ENCODE assay signal across 24 cellular contexts in genomic region chr11:61503135-61503770, GRCh38. TPM values are rescaled to one million over a fixed set of nuclear protein-coding genes. Genes with fewer than 3 reads are reported as not detected.
DNase-seq lines count a peak whose midpoint lies in the region; ATAC-seq, FAIRE-seq and TF ChIP-seq lines count a peak whose summit lies in the region.
"Had no signal": no experiment of that assay in that cellular context is flagged by ENCODE, and none has a peak within 500 bp of the region (broad histone marks: within the 10 kb centered on the region; RNA-seq: fewer than 3 reads in every experiment).

No MANE protein-coding gene starts in this region.

- TF ChIP-seq EP300 in HepG2 (IDR thresholded peaks at IDR 0.05; ENCODE audit: low read depth in 2 of 2, low read length in 2 of 2) (no peak), HepG2 (CRISPR knock-in tag; IDR thresholded peaks at IDR 0.05; ENCODE audit: borderline replicate concordance) (no peak)

- H3K4me1 Mint-ChIP-seq in activated T-helper 17 cell treated with anti-CD3 and anti-CD28 coated beads, Interleukin-2, amount 50 U/mL, for 72 hours, result no peaks in the 10 kb centered on the region

- H3K27ac ChIP-seq in HepG2 (ENCODE audit: extremely low read length, insufficient read depth, low read length) (no peak overlapping the region), right lobe of liver (no peak overlapping the region), MM.1S (ENCODE audit: low read length) (no peak overlapping the region)

- TF ChIP-seq POLR2A in HepG2 (IDR thresholded peaks at IDR 0.05; ENCODE audit: insufficient read depth in 1 of 2, low read depth in 2 of 2, low read length in 2 of 2), result no peak
- TF ChIP-seq POLR2A in right lobe of liver (IDR thresholded peaks at IDR 0.05), result no peak

- no peak overlapping the region for H3K27ac Mint-ChIP-seq in activated T-helper 17 cell treated with anti-CD3 and anti-CD28 coated beads, Interleukin-2, amount 50 U/mL, for 72 hours
- H3K27ac Mint-ChIP-seq: B cell; CD4-positive, CD25-positive, alpha-beta regulatory T cell; HFFc6 had no signal

- H3K27me3 Mint-ChIP-seq in activated T-helper 17 cell treated with anti-CD3 and anti-CD28 coated beads, Interleukin-2, amount 50 U/mL, for 72 hours, result peaks cover 22% of the 10 kb centered on the region

- in situ Hi-C loops in HepG2 (cut with HindIII; ENCODE audit: extremely low pct_ligation_motif_present, low pct_unique_long_range_greater_than_20kb), result no loop called here

- H3K4me2 ChIP-seq in HepG2 (ENCODE audit: low read depth, low read length) (peak overlapping the region; percentile 18; the same call in 1 of the 2 replicates), MM.1S (ENCODE audit: low read depth, low read length) (no peak overlapping the region)

- no peaks in the 10 kb centered on the region for H3K9me3 Mint-ChIP-seq in activated T-helper 17 cell treated with anti-CD3 and anti-CD28 coated beads, Interleukin-2, amount 50 U/mL, for 72 hours
- H3K9me3 Mint-ChIP-seq: HFFc6 had no signal

- peaks cover 32% of the 10 kb centered on the region for H3K4me1 ChIP-seq in HepG2 (ENCODE audit: insufficient read depth, low read length)
- H3K4me1 ChIP-seq in right lobe of liver, result no peaks in the 10 kb centered on the region
- no peaks in the 10 kb centered on the region for H3K4me1 ChIP-seq in MM.1S (ENCODE audit: low read length)

- H3K36me3 ChIP-seq in HepG2 (replicated peaks in 1 of 2; ENCODE audit: control insufficient read depth in 1 of 2, insufficient read depth in 2 of 2, low read length in 2 of 2), result no peaks in the 10 kb centered on the region
- H3K36me3 ChIP-seq in right lobe of liver, result no peaks in the 10 kb centered on the region
- no peaks in the 10 kb centered on the region for H3K36me3 ChIP-seq in MM.1S (replicated peaks; ENCODE audit: insufficient read depth, low read length)
- H3K36me3 ChIP-seq: MG63 had no signal

- ATAC-seq in HepG2 (no peak), right lobe of liver (no peak)
- peak; percentile 14 for ATAC-seq in activated T-helper 17 cell treated with anti-CD3 and anti-CD28 coated beads, Interleukin-2, amount 50 U/mL, for 72 hours (replicated peaks)
- ATAC-seq: Panc1 had no signal

- H3K9me2 ChIP-seq in MM.1S (replicated peaks; ENCODE audit: insufficient read depth, low read length), result no peaks in the 10 kb centered on the region

- H3K27me3 ChIP-seq in HepG2 (ENCODE audit: control insufficient read depth in 1 of 2, insufficient read depth in 2 of 2, low read length in 2 of 2) (peaks cover 7 to 25% of the 10 kb centered on the region in 2 experiments), right lobe of liver (no peaks in the 10 kb centered on the region), MM.1S (replicated peaks; ENCODE audit: insufficient read depth, low read length) (peaks cover 43% of the 10 kb centered on the region)

- H3F3A ChIP-seq in MM.1S (ENCODE audit: insufficient read depth, low read length), result no peaks in the 10 kb centered on the region

- H3K9ac ChIP-seq in HepG2 (ENCODE audit: insufficient read depth, low read depth, low read length) (no peak overlapping the region), MM.1S (ENCODE audit: low read length) (no peak overlapping the region)

- BruUV-seq in HepG2 (replicated peaks; lab: Mats Ljungman, UMichigan), result no TSS peak

- POLR2A ChIA-PET in HepG2 (lab: Yijun Ruan, JAX), result no interaction called here

- H3K36me3 Mint-ChIP-seq in activated T-helper 17 cell treated with anti-CD3 and anti-CD28 coated beads, Interleukin-2, amount 50 U/mL, for 72 hours (ENCODE audit: low read depth), result no peaks in the 10 kb centered on the region
- H3K36me3 Mint-ChIP-seq: CD4-positive, CD25-positive, alpha-beta regulatory T cell had no signal

- H3K9me3 ChIP-seq in HepG2 (ENCODE audit: low read length) (no peaks in the 10 kb centered on the region), right lobe of liver (no peaks in the 10 kb centered on the region), MM.1S (replicated peaks; ENCODE audit: insufficient read depth, low read length) (0 out of 2 replicates have a peak, but pooled peaks cover 2% of the 10 kb centered on the region)
- H3K9me3 ChIP-seq: Caco-2, MG63 had no signal

- DNase-seq in HepG2 (ENCODE audit: low spot score) (no peak), right lobe of liver (no peak), NOMO-1 treated with dmso at 0.1 percent for 144 hours (lab: John Stamatoyannopoulos, UW; ENCODE audit: unreplicated experiment) (peak; percentile 30), MM.1S (no peak), DMS 273 treated with DMSO at 0.1 percent for 48 hours (lab: John Stamatoyannopoulos, UW) (no peak), SW 1271 (lab: John Stamatoyannopoulos, UW) (no peak)
- DNase-seq: Caco-2; CD4-positive, CD25-positive, alpha-beta regulatory T cell; EL; HFFc6; Karpas-422; MG63; NCI-H1417 treated with DMSO at 0.1 percent for 48 hours; NCI-H2029; NCI-H2171; NCI-H446; NCI-H69; NK-92 treated with Interleukin-12 subunit alpha and Interleukin-12 subunit beta, amount 100 ng/mL, for 24 hours; Right ventricle myocardium superior had no signal

- TF ChIP-seq CTCF in HepG2 (CRISPR knock-in tag; IDR thresholded peaks at IDR 0.05) (no peak), right lobe of liver (IDR thresholded peaks at IDR 0.05) (no peak), MM.1S (IDR thresholded peaks at IDR 0.05; ENCODE audit: low read length) (no peak)

- H3K4me3 Mint-ChIP-seq in activated T-helper 17 cell treated with anti-CD3 and anti-CD28 coated beads, Interleukin-2, amount 50 U/mL, for 72 hours, result no peak overlapping the region
- H3K4me3 Mint-ChIP-seq: B cell; CD4-positive, CD25-positive, alpha-beta regulatory T cell; HFFc6 had no signal

- WGBS in HepG2 (ENCODE audit: low lambda C conversion rate), result 14% methylated on average over 8 of the region's 8 CpGs
- 49% methylated on average over 5 of the region's 8 CpGs for WGBS in right lobe of liver (ENCODE audit: insufficient coverage, low coverage, low lambda C conversion rate, missing lambda C conversion rate)

- H3K79me2 ChIP-seq in HepG2 (ENCODE audit: insufficient read depth, low read length), result no peaks in the 10 kb centered on the region
- H3K79me2 ChIP-seq in MM.1S (ENCODE audit: low read length), result no peaks in the 10 kb centered on the region

- no peak for FAIRE-seq in HepG2 (lab: Jason Lieb, UNC)

- H3K4me3 ChIP-seq in HepG2 (replicated peaks in 1 of 3; ENCODE audit: insufficient read depth in 1 of 3, low read depth in 2 of 3, low read length in 3 of 3), result no peak overlapping the region
- H3K4me3 ChIP-seq in right lobe of liver, result no peak overlapping the region
- H3K4me3 ChIP-seq in MM.1S (ENCODE audit: low read length), result no peak overlapping the region
- H3K4me3 ChIP-seq: MG63 had no signal

- TF ChIP-seq RAD21 in HepG2 (CRISPR knock-in tag; IDR thresholded peaks at IDR 0.05), result no peak

- no peaks in the 10 kb centered on the region for H4K20me1 ChIP-seq in HepG2 (ENCODE audit: insufficient read depth, low read length)
- no peaks in the 10 kb centered on the region for H4K20me1 ChIP-seq in MM.1S (ENCODE audit: insufficient read depth, low read length)

- H2AFZ ChIP-seq in HepG2 (ENCODE audit: low read length) (no peak overlapping the region), MM.1S (ENCODE audit: low read length) (no peak overlapping the region)

- CTCF ChIA-PET in HepG2 (lab: Yijun Ruan, JAX; ENCODE audit: low intra/inter-chr PET ratio, low total read pairs), result no interaction called here

- intact Hi-C loops in HepG2 (cut with micrococcal nuclease; ENCODE audit: unreplicated experiment), result no loop called here
- intact Hi-C loops in right lobe of liver (cut with DNase I), result no loop called here

TF ChIP-seq in HepG2, 621 proteins besides CTCF, POLR2A, EP300 and RAD21 (continues in another document):
- TF ChIP-seq ZNF674 (CRISPR knock-in tag; IDR thresholded peaks at IDR 0.05; ENCODE audit: low read depth), result no peak
- no peak for TF ChIP-seq MEIS1 (CRISPR knock-in tag; IDR thresholded peaks at IDR 0.05; ENCODE audit: borderline replicate concordance)
- no peak for TF ChIP-seq TSC22D2 (CRISPR knock-in tag; IDR thresholded peaks at IDR 0.05; ENCODE audit: borderline replicate concordance)
- no peak for TF ChIP-seq ZBTB42 (CRISPR knock-in tag; IDR thresholded peaks at IDR 0.05)
- no peak for TF ChIP-seq FOXO1 (CRISPR knock-in tag; IDR thresholded peaks at IDR 0.05)

RNA-seq across cellular contexts. Expression of gene LRRC10B, which starts 5.3 kb away (rescaled TPM):
- total RNA-seq in HepG2 (2016; rRNA removed; fragmentation: Illumina TruSeq; extraction: Trizol), result not detected in 2 replicates
- total RNA-seq in HepG2 (2016; cell fraction: cytosol; rRNA removed; fragmentation: Illumina TruSeq; extraction: Trizol; ENCODE audit: low read depth), result not detected in 2 replicates
- total RNA-seq in HepG2 (2016; cell fraction: insoluble cytoplasmic fraction; rRNA removed; fragmentation: Illumina TruSeq; extraction: Trizol), result not detected in 2 replicates
- not detected in 2 replicates for total RNA-seq in HepG2 (2016; cell fraction: membrane; rRNA removed; fragmentation: Illumina TruSeq; extraction: Trizol)
- total RNA-seq in HepG2 (2016; cell fraction: nucleus; rRNA removed; fragmentation: Illumina TruSeq; extraction: Trizol), result not detected in 2 replicates
- polyA plus RNA-seq in HepG2 (2011; rRNA removed), result not detected in 2 replicates
- polyA plus RNA-seq in HepG2 (2011; cell fraction: cytosol; rRNA removed), result not detected in 2 replicates
- polyA plus RNA-seq in HepG2 (2011; cell fraction: nucleus; rRNA removed), result not detected in 2 replicates
- polyA plus RNA-seq in HepG2 (2012), result not detected in 2 replicates
- polyA plus RNA-seq in HepG2 (2016; cell fraction: cytosol; fragmentation: Illumina TruSeq; extraction: Trizol; ENCODE audit: low read depth), result not detected in 2 replicates
- polyA plus RNA-seq in HepG2 (2016; cell fraction: insoluble cytoplasmic fraction; fragmentation: Illumina TruSeq; extraction: Trizol; ENCODE audit: low read depth), result not detected in 2 replicates
- polyA plus RNA-seq in HepG2 (2016; cell fraction: membrane; fragmentation: Illumina TruSeq; extraction: Trizol; ENCODE audit: low read depth), result not detected in 2 replicates
- polyA plus RNA-seq in HepG2 (2016; cell fraction: nucleus; fragmentation: Illumina TruSeq; extraction: Trizol; ENCODE audit: insufficient read depth, low read depth), result not detected in 2 replicates
- polyA minus RNA-seq in HepG2 (2011; rRNA and poly(A)+ RNA removed; ENCODE audit: low replicate concordance), result not detected in 2 replicates
- not detected in 2 replicates for polyA minus RNA-seq in HepG2 (2011; cell fraction: cytosol; rRNA and poly(A)+ RNA removed)
- not detected in 2 replicates for polyA minus RNA-seq in HepG2 (2011; cell fraction: nucleus; rRNA and poly(A)+ RNA removed)
- total RNA-seq in right lobe of liver, result not detected
- not detected for total RNA-seq in activated T-helper 17 cell treated with anti-CD3 and anti-CD28 coated beads, Interleukin-2, amount 50 U/mL, for 72 hours
- total RNA-seq: B cell; CD4-positive, CD25-positive, alpha-beta regulatory T cell; H4; HFFc6 had no signal
- polyA plus RNA-seq: AG04450; CD4-positive, CD25-positive, alpha-beta regulatory T cell had no signal
